In the genomic region with DNA sequence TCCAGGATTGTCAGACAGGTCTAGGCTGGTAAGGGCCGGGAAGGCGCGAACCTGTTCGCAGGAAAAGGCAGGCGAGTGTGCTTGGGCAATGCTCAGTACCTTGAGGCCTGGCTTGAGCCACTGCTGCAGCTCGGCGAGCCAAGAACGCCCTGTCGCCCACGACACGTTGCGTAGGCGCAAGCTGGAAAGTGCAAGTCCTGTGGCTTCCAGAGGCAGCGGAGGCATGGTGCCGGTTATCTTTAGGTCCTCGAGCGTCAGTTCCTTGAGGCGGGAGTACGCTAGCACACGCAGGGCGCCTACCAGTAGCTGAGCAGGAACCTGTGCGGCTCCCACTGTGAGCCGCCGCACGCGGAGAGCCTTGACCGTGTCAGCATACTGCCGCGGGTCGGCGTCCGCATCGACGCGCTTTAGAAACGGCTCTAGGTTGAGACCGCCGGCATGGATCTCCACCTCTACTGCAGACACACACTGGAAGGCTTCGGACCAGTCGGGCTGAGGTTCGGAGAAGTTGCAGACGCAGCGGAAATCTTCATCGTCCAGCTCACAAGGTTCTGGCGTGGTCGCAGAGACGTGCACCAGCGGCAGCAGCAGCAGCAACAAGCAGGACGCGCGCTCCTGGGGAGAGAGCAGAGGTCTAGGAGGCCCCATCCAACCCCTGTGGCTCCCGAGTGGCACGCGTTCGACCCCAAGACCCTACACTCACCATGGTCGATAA, we compare ENCODE assay signal across 9 cellular contexts. TPM values are rescaled to one million over a fixed set of nuclear protein-coding genes. Genes with fewer than 3 reads are reported as not detected.
DNase-seq lines count a peak whose midpoint lies in the region; ATAC-seq, FAIRE-seq and TF ChIP-seq lines count a peak whose summit lies in the region.
"Had no signal": no experiment of that assay in that cellular context is flagged by ENCODE, and none has a peak within 500 bp of the region (broad histone marks: within the 10 kb centered on the region; RNA-seq: fewer than 3 reads in every experiment).

No MANE protein-coding gene starts in this region.

- TF ChIP-seq CTCF in activated CD8-positive, alpha-beta T cell treated with anti-CD3 and anti-CD28 coated beads for 36 hours (IDR thresholded peaks at IDR 0.05), result no peak
- TF ChIP-seq CTCF in H1 (IDR thresholded peaks at IDR 0.05; ENCODE audit: control extremely low read depth in 1 of 3, insufficient read depth in 1 of 3, low read depth in 1 of 3, low read length in 3 of 3), result no peak

- H3K27me3 ChIP-seq in H1 (replicated peaks in 1 of 4; ENCODE audit: control insufficient read depth in 3 of 4, extremely low read depth in 1 of 4, insufficient read depth in 3 of 4, low read length in 3 of 4) (no peaks in the 10 kb centered on the region), mucosa of stomach (ENCODE audit: control insufficient read depth, insufficient read depth, low read length) (no peaks in the 10 kb centered on the region)

- no peaks in the 10 kb centered on the region for H3K79me2 ChIP-seq in H1 (ENCODE audit: control insufficient read depth in 1 of 2, insufficient read depth in 2 of 2, low read length in 2 of 2)

- H3K79me1 ChIP-seq in H1 (ENCODE audit: low read depth, low read length), result no peaks in the 10 kb centered on the region

- H3K4me1 ChIP-seq in H1 (replicated peaks in 1 of 4; ENCODE audit: control insufficient read depth in 3 of 4, insufficient read depth in 4 of 4, low read length in 3 of 4) (peaks cover 0 to 2% (median 0%) of the 10 kb centered on the region in 4 experiments; a peak in 1 of 7 replicates), mucosa of stomach (ENCODE audit: control insufficient read depth, insufficient read depth, low read length) (peaks cover 12% of the 10 kb centered on the region)

- no peak overlapping the region for H2AFZ ChIP-seq in H1 (ENCODE audit: low read length)

- no peak overlapping the region for H3K4ac ChIP-seq in H1 (replicated peaks; ENCODE audit: insufficient read length, low read depth, low read length)

- H2BK15ac ChIP-seq in H1 (ENCODE audit: low read length), result no peak overlapping the region

- TF ChIP-seq EP300 in H1 (IDR thresholded peaks at IDR 0.05; ENCODE audit: borderline replicate concordance in 1 of 2, low read depth in 2 of 2, low read length in 2 of 2), result no peak

- H3K18ac ChIP-seq in H1 (ENCODE audit: extremely low read depth, low read length), result no peak overlapping the region

- no peak overlapping the region for H3K56ac ChIP-seq in H1 (replicated peaks; ENCODE audit: insufficient read length, low read depth, low read length)

- no peak overlapping the region for H2BK12ac ChIP-seq in H1 (ENCODE audit: low read depth, low read length)

- no peak overlapping the region for H2BK120ac ChIP-seq in H1 (replicated peaks; ENCODE audit: low read depth, low read length)

- peaks cover 28% of the 10 kb centered on the region for H3K4me1 Mint-ChIP-seq in activated CD8-positive, alpha-beta T cell treated with anti-CD3 and anti-CD28 coated beads for 36 hours (ENCODE audit: low read depth)
- H3K4me1 Mint-ChIP-seq: nephron had no signal

- H4K5ac ChIP-seq in H1 (ENCODE audit: insufficient read length, low read depth, low read length), result no peak overlapping the region

- peak overlapping the region; percentile 71 for H3K27ac Mint-ChIP-seq in activated CD8-positive, alpha-beta T cell treated with anti-CD3 and anti-CD28 coated beads for 36 hours
- H3K27ac Mint-ChIP-seq: nephron had no signal

- H3K27ac ChIP-seq in H1 (ENCODE audit: low read depth, low read length) (no peak overlapping the region), temporal lobe (ENCODE audit: low read depth, low read length) (peak overlapping the region; percentile 47)

- no peak overlapping the region for H4K91ac ChIP-seq in H1 (replicated peaks; ENCODE audit: insufficient read length, low read length)

- DNase-seq in Ammon's horn (ENCODE audit: low spot score), result peak; percentile 55
- peak; percentile 38 for DNase-seq in HK-2 (ENCODE audit: unreplicated experiment)
- peak; percentile 68 for DNase-seq in activated CD8-positive, alpha-beta T cell treated with anti-CD3 and anti-CD28 coated beads for 36 hours
- no peak for DNase-seq in H1 (ENCODE audit: low read depth in 1 of 2, low spot score in 2 of 2)
- DNase-seq in HTR-8/SVneo (ENCODE audit: insufficient read length, low spot score), result no peak

- H3K36me3 ChIP-seq in H1 (ENCODE audit: control insufficient read depth in 2 of 4, insufficient read depth in 4 of 4, low read length in 3 of 4) (no peaks in the 10 kb centered on the region), mucosa of stomach (ENCODE audit: control insufficient read depth, insufficient read depth, low read length) (no peaks in the 10 kb centered on the region)

- H2BK5ac ChIP-seq in H1 (ENCODE audit: low read depth, low read length), result no peak overlapping the region

- CTCF ChIA-PET in activated CD8-positive, alpha-beta T cell treated with anti-CD3 and anti-CD28 coated beads for 36 hours (lab: Charles Lee), result interaction anchor here (0.8 to 2.2 kb wide), 8 partner anchors 12 to 286 kb away, joined by 3 to 8 read pairs (median 4); partner anchors contain the start of genes EIF4EBP3, HBEGF, IK and NDUFA2
- CTCF ChIA-PET in H1 (lab: Charles Lee; ENCODE audit: partially characterized antibody), result interaction anchor here (0.6 kb wide), 1 partner anchor 118 kb away, joined by 3 read pairs; no protein-coding TSS in a partner anchor

- FAIRE-seq in H1 (lab: Jason Lieb, UNC) (no peak), HTR-8/SVneo (lab: Jason Lieb, UNC) (no peak)

- POLR2A ChIA-PET in activated CD8-positive, alpha-beta T cell treated with anti-CD3 and anti-CD28 coated beads for 36 hours (lab: Charles Lee), result interaction anchor here (0.9 to 1.2 kb wide), 6 partner anchors 12 to 85 kb away, joined by 3 to 9 read pairs (median 4); partner anchors contain the start of genes EIF4EBP3, IK and NDUFA2
- POLR2A ChIA-PET in H1 (lab: Charles Lee; ENCODE audit: partially characterized antibody), result interaction anchor here (1.1 kb wide), 1 partner anchor 12 kb away, joined by 3 read pairs; no protein-coding TSS in a partner anchor

- TF ChIP-seq POLR2A in H1 (IDR thresholded peaks at IDR 0.05; ENCODE audit: control extremely low read depth in 1 of 2, low read depth in 2 of 2, low read length in 2 of 2), result no peak

- no peak overlapping the region for H3K4me3 ChIP-seq in H1 (ENCODE audit: extremely low read depth in 1 of 4, insufficient read depth in 2 of 4, low read depth in 3 of 4, low read length in 4 of 4)
- H3K4me3 ChIP-seq in mucosa of stomach (ENCODE audit: low read length), result peak overlapping the region; percentile 48

- peaks cover 3% of the 10 kb centered on the region for H3K9me3 Mint-ChIP-seq in activated CD8-positive, alpha-beta T cell treated with anti-CD3 and anti-CD28 coated beads for 36 hours

- no peaks in the 10 kb centered on the region for H4K20me1 ChIP-seq in H1 (replicated peaks in 1 of 2; ENCODE audit: control insufficient read depth in 1 of 2, insufficient read depth in 2 of 2, low read length in 2 of 2)

- peaks cover 2% of the 10 kb centered on the region for H3K36me3 Mint-ChIP-seq in activated CD8-positive, alpha-beta T cell treated with anti-CD3 and anti-CD28 coated beads for 36 hours (ENCODE audit: low read depth)

- H3K4me2 ChIP-seq in H1 (ENCODE audit: insufficient read depth in 1 of 2, low read depth in 2 of 2, low read length in 2 of 2), result no peak overlapping the region

- H2AK5ac ChIP-seq in H1 (ENCODE audit: low read depth, low read length), result no peak overlapping the region

- H3K27me3 Mint-ChIP-seq in activated CD8-positive, alpha-beta T cell treated with anti-CD3 and anti-CD28 coated beads for 36 hours, result peaks cover 17% of the 10 kb centered on the region

- peak; percentile 51 for ATAC-seq in GM19351 (IDR thresholded peaks at IDR 0.05; ENCODE audit: unreplicated experiment)
- ATAC-seq in activated CD8-positive, alpha-beta T cell treated with anti-CD3 and anti-CD28 coated beads for 36 hours, result peak; percentile 65

- peak overlapping the region; percentile 80 for H4K8ac ChIP-seq in H1 (ENCODE audit: extremely low read depth, insufficient read depth, low read length)

- H3K9ac ChIP-seq in H1 (replicated peaks in 1 of 4; ENCODE audit: extremely low read depth in 1 of 4, low read depth in 3 of 4, low read length in 3 of 4), result no peak overlapping the region
- H3K9ac ChIP-seq in mucosa of stomach (ENCODE audit: low read length), result peak overlapping the region; percentile 62

- intact Hi-C loops in activated CD8-positive, alpha-beta T cell treated with anti-CD3 and anti-CD28 coated beads for 36 hours (cut with micrococcal nuclease), result loop anchor here (5.0 kb wide), 1 partner anchor 75 kb away; the partner anchor contains the start of gene SRA1

- no peak overlapping the region for H2BK20ac ChIP-seq in H1 (ENCODE audit: low read length)

- WGBS in H1 (ENCODE audit: extremely low coverage in 1 of 2, insufficient coverage in 1 of 2, insufficient read length in 1 of 2, insufficient replicate concordance in 2 of 2, low coverage in 1 of 2, low lambda C conversion rate in 2 of 2, missing lambda C conversion rate in 1 of 2), 2 experiments, result 91% methylated on average over 42 of the region's 56 CpGs; no CpG with 5 or more reads in 1 of the 2 experiments

- H3K9me3 ChIP-seq in H1 (ENCODE audit: insufficient read depth in 2 of 2, low read depth in 1 of 2, low read length in 1 of 2), result peaks cover 18 to 30% of the 10 kb centered on the region in 2 experiments; a peak in 3 of 4 replicates
- no peaks in the 10 kb centered on the region for H3K9me3 ChIP-seq in mucosa of stomach (ENCODE audit: control insufficient read depth, low read length)

- H3K23ac ChIP-seq in H1 (ENCODE audit: insufficient read length), result no peak overlapping the region

- H3K23me2 ChIP-seq in H1 (ENCODE audit: low read depth, low read length), result no peaks in the 10 kb centered on the region

- no peak overlapping the region for H3K14ac ChIP-seq in H1 (ENCODE audit: insufficient read length)

- peak overlapping the region; percentile 74 for H3K4me3 Mint-ChIP-seq in activated CD8-positive, alpha-beta T cell treated with anti-CD3 and anti-CD28 coated beads for 36 hours
- H3K4me3 Mint-ChIP-seq: nephron had no signal

- no peak for TF ChIP-seq RAD21 in H1 (IDR thresholded peaks at IDR 0.05 in 1 of 2, conservative IDR thresholded peaks at IDR 0.05 in 1 of 2; ENCODE audit: low read depth in 2 of 2, low read length in 2 of 2)

RNA-seq across cellular contexts. Expression of gene CD14, which starts 0.5 kb away (rescaled TPM):
- under 1 TPM; 0.36 to 0.41 TPM for total RNA-seq in activated CD8-positive, alpha-beta T cell treated with anti-CD3 and anti-CD28 coated beads for 36 hours
- 0.48 TPM in 1 of 2 replicates, not detected in the other for total RNA-seq in H1 (2021; fragmentation: NEBNext Ultra II Directional; extraction: Animal tissue kit (Norgen Biotek cat#: 25700))
- polyA plus RNA-seq in H1 (2011; rRNA removed), result 0.15 and 0.24 TPM in 2 replicates
- polyA plus RNA-seq in H1 (2011; cell fraction: cytosol; rRNA removed), result 0.16 TPM
- polyA plus RNA-seq in H1 (2011; cell fraction: nucleus; rRNA removed), result 0.27 TPM
- 0.12 to 0.13 TPM in 2 of 4 replicates, not detected in the others for polyA plus RNA-seq in H1 (2012, experiment 1 of 2)
- polyA plus RNA-seq in H1 (2012, experiment 2 of 2), result not detected
- polyA plus RNA-seq in H1 (2013, experiment 1 of 2), result 0.08 TPM
- not detected for polyA plus RNA-seq in H1 (2013, experiment 2 of 2)
- not detected in 2 replicates for polyA minus RNA-seq in H1 (2011; rRNA and poly(A)+ RNA removed)
- not detected for polyA minus RNA-seq in H1 (2011; cell fraction: cytosol; rRNA and poly(A)+ RNA removed)
- polyA minus RNA-seq in H1 (2011; cell fraction: nucleus; rRNA and poly(A)+ RNA removed), result not detected
- total RNA-seq in temporal lobe, result 4.4 TPM

RNA-seq across cellular contexts. Expression of gene TMCO6, which starts 6.7 kb away (rescaled TPM):
- total RNA-seq in activated CD8-positive, alpha-beta T cell treated with anti-CD3 and anti-CD28 coated beads for 36 hours, result 10 to 100 TPM; 31.7 to 33.2 TPM
- 21.9 and 29.0 TPM in 2 replicates for total RNA-seq in H1 (2021; fragmentation: NEBNext Ultra II Directional; extraction: Animal tissue kit (Norgen Biotek cat#: 25700))
- 40.9 and 53.6 TPM in 2 replicates for polyA plus RNA-seq in H1 (2011; rRNA removed)
- 60.7 TPM for polyA plus RNA-seq in H1 (2011; cell fraction: cytosol; rRNA removed)
- 150 TPM for polyA plus RNA-seq in H1 (2011; cell fraction: nucleus; rRNA removed)
- polyA plus RNA-seq in H1 (2012, experiment 1 of 2), result 18.6 to 36.7 TPM (median 30.0 TPM) in 4 replicates
- 23.3 TPM for polyA plus RNA-seq in H1 (2012, experiment 2 of 2)
- 21.1 TPM for polyA plus RNA-seq in H1 (2013, experiment 1 of 2)
- 20.3 TPM for polyA plus RNA-seq in H1 (2013, experiment 2 of 2)
- 28.2 and 35.4 TPM in 2 replicates for polyA minus RNA-seq in H1 (2011; rRNA and poly(A)+ RNA removed)
- polyA minus RNA-seq in H1 (2011; cell fraction: cytosol; rRNA and poly(A)+ RNA removed), result 10.3 TPM
- polyA minus RNA-seq in H1 (2011; cell fraction: nucleus; rRNA and poly(A)+ RNA removed), result 49.2 TPM
- 9.3 TPM for total RNA-seq in temporal lobe

RNA-seq across cellular contexts. Expression of gene NDUFA2, which starts 14.9 kb away (rescaled TPM):
- total RNA-seq in activated CD8-positive, alpha-beta T cell treated with anti-CD3 and anti-CD28 coated beads for 36 hours, result 10 to 100 TPM; 63.1 to 64.5 TPM
- total RNA-seq in H1 (2021; fragmentation: NEBNext Ultra II Directional; extraction: Animal tissue kit (Norgen Biotek cat#: 25700)), result 75.2 and 77.1 TPM in 2 replicates
- polyA plus RNA-seq in H1 (2011; rRNA removed), result 146 and 154 TPM in 2 replicates
- 160 TPM for polyA plus RNA-seq in H1 (2011; cell fraction: cytosol; rRNA removed)
- 101 TPM for polyA plus RNA-seq in H1 (2011; cell fraction: nucleus; rRNA removed)
- polyA plus RNA-seq in H1 (2012, experiment 1 of 2), result 115 to 141 TPM (median 125 TPM) in 4 replicates
- 153 TPM for polyA plus RNA-seq in H1 (2012, experiment 2 of 2)
- polyA plus RNA-seq in H1 (2013, experiment 1 of 2), result 146 TPM
- 141 TPM for polyA plus RNA-seq in H1 (2013, experiment 2 of 2)
- polyA minus RNA-seq in H1 (2011; rRNA and poly(A)+ RNA removed), result 14.0 and 14.1 TPM in 2 replicates
- 23.7 TPM for polyA minus RNA-seq in H1 (2011; cell fraction: cytosol; rRNA and poly(A)+ RNA removed)
- 26.5 TPM for polyA minus RNA-seq in H1 (2011; cell fraction: nucleus; rRNA and poly(A)+ RNA removed)
- 17.9 TPM for total RNA-seq in temporal lobe

RNA-seq across cellular contexts. Expression of gene IK, which starts 15.1 kb away (rescaled TPM):
- 10 to 100 TPM; 84.3 to 84.5 TPM for total RNA-seq in activated CD8-positive, alpha-beta T cell treated with anti-CD3 and anti-CD28 coated beads for 36 hours
- 57.4 and 63.4 TPM in 2 replicates for total RNA-seq in H1 (2021; fragmentation: NEBNext Ultra II Directional; extraction: Animal tissue kit (Norgen Biotek cat#: 25700))
- 25.3 and 41.7 TPM in 2 replicates for polyA plus RNA-seq in H1 (2011; rRNA removed)
- polyA plus RNA-seq in H1 (2011; cell fraction: cytosol; rRNA removed), result 68.2 TPM
- 40.4 TPM for polyA plus RNA-seq in H1 (2011; cell fraction: nucleus; rRNA removed)
- 72.5 to 106 TPM (median 80.1 TPM) in 4 replicates for polyA plus RNA-seq in H1 (2012, experiment 1 of 2)
- polyA plus RNA-seq in H1 (2012, experiment 2 of 2), result 12.2 TPM
- polyA plus RNA-seq in H1 (2013, experiment 1 of 2), result 79.1 TPM
- 76.3 TPM for polyA plus RNA-seq in H1 (2013, experiment 2 of 2)
- polyA minus RNA-seq in H1 (2011; rRNA and poly(A)+ RNA removed), result 30.8 and 43.1 TPM in 2 replicates
- 32.4 TPM for polyA minus RNA-seq in H1 (2011; cell fraction: cytosol; rRNA and poly(A)+ RNA removed)
- 38.0 TPM for polyA minus RNA-seq in H1 (2011; cell fraction: nucleus; rRNA and poly(A)+ RNA removed)
- 65.4 TPM for total RNA-seq in temporal lobe

RNA-seq across cellular contexts. Expression of gene WDR55, which starts 32.2 kb away (rescaled TPM):
- total RNA-seq in activated CD8-positive, alpha-beta T cell treated with anti-CD3 and anti-CD28 coated beads for 36 hours, result 10 to 100 TPM; 30.1 to 31.8 TPM
- total RNA-seq in H1 (2021; fragmentation: NEBNext Ultra II Directional; extraction: Animal tissue kit (Norgen Biotek cat#: 25700)), result 22.7 and 22.8 TPM in 2 replicates
- polyA plus RNA-seq in H1 (2011; rRNA removed), result 15.3 and 19.5 TPM in 2 replicates
- 20.9 TPM for polyA plus RNA-seq in H1 (2011; cell fraction: cytosol; rRNA removed)
- polyA plus RNA-seq in H1 (2011; cell fraction: nucleus; rRNA removed), result 22.3 TPM
- 17.2 to 21.3 TPM (median 19.7 TPM) in 4 replicates for polyA plus RNA-seq in H1 (2012, experiment 1 of 2)
- 14.6 TPM for polyA plus RNA-seq in H1 (2012, experiment 2 of 2)
- 13.0 TPM for polyA plus RNA-seq in H1 (2013, experiment 1 of 2)
- 12.8 TPM for polyA plus RNA-seq in H1 (2013, experiment 2 of 2)
- polyA minus RNA-seq in H1 (2011; rRNA and poly(A)+ RNA removed), result 17.3 and 19.8 TPM in 2 replicates
- polyA minus RNA-seq in H1 (2011; cell fraction: cytosol; rRNA and poly(A)+ RNA removed), result 11.5 TPM
- 16.8 TPM for polyA minus RNA-seq in H1 (2011; cell fraction: nucleus; rRNA and poly(A)+ RNA removed)
- total RNA-seq in temporal lobe, result 11.8 TPM

Comparison
In these comparisons a context has a peak if more than half of its experiments do, and no peak if none do; other contexts are left out.
1. DNase-seq: peak in Ammon's horn (single experiment), HK-2 (single experiment) and activated CD8-positive, alpha-beta T cell treated with anti-CD3 and anti-CD28 coated beads for 36 hours (single experiment); none in H1 (0 of 2) and HTR-8/SVneo (single experiment).